27 cellular contexts compared by ENCODE assay signal in genomic region chr10:86368987-86369386, GRCh38. TPM values are rescaled to one million over a fixed set of nuclear protein-coding genes. Genes with fewer than 3 reads are reported as not detected.
DNase-seq lines count a peak whose midpoint lies in the region; ATAC-seq and TF ChIP-seq lines count a peak whose summit lies in the region.
"Had no signal": no experiment of that assay in that cellular context is flagged by ENCODE, and none has a peak within 500 bp of the region (broad histone marks: within the 10 kb centered on the region; RNA-seq: fewer than 3 reads in every experiment).

No MANE protein-coding gene starts in this region.

- TF ChIP-seq CTCF in WTC11 (IDR thresholded peaks at IDR 0.05) (no peak), lower lobe of right lung (IDR thresholded peaks at IDR 0.05) (no peak), type B pancreatic cell (conservative IDR thresholded peaks at IDR 0.05) (no peak), osteocyte (IDR thresholded peaks at IDR 0.05) (no peak)

- peaks cover 87% of the 10 kb centered on the region for H3K27me3 Mint-ChIP-seq in activated naive CD4-positive, alpha-beta T cell treated with anti-CD3 and anti-CD28 coated beads, Interleukin-2, amount 10 ng/mL, durations not matched to agents 7 days and 5 days
- H3K27me3 Mint-ChIP-seq in WTC11 (ENCODE audit: low read depth) (peaks cover 85% of the 10 kb centered on the region), type B pancreatic cell (peaks cover 72% of the 10 kb centered on the region), osteocyte (ENCODE audit: unreplicated experiment) (peaks cover 61% of the 10 kb centered on the region)

- peaks cover 29% of the 10 kb centered on the region for H3K4me1 ChIP-seq in lower lobe of right lung

- no peaks in the 10 kb centered on the region for H3K36me3 ChIP-seq in lower lobe of right lung
- H3K36me3 ChIP-seq: ascending aorta, cardiac muscle cell, esophagus muscularis mucosa, heart left ventricle had no signal

- no peaks in the 10 kb centered on the region for H3K9me3 Mint-ChIP-seq in activated naive CD4-positive, alpha-beta T cell treated with anti-CD3 and anti-CD28 coated beads, Interleukin-2, amount 10 ng/mL, durations not matched to agents 7 days and 5 days
- H3K9me3 Mint-ChIP-seq in WTC11, result no peaks in the 10 kb centered on the region
- H3K9me3 Mint-ChIP-seq in type B pancreatic cell, result no peaks in the 10 kb centered on the region
- H3K9me3 Mint-ChIP-seq in osteocyte (ENCODE audit: unreplicated experiment), result no peaks in the 10 kb centered on the region
- H3K9me3 Mint-ChIP-seq: CD4-positive, alpha-beta T cell; GM23338; HFFc6; naive thymus-derived CD4-positive, alpha-beta T cell; stimulated activated memory B cell treated with anti-CD40 and anti-IgM and Interleukin-4, amounts not matched to agents 10 μg/mL and 1 μg/mL and 100 μg/mL, for 72 hours had no signal

- intact Hi-C loops in lower lobe of right lung (cut with DNase I), result no loop called here

- ATAC-seq in WTC11, result no peak
- ATAC-seq in lower lobe of right lung, result no peak
- ATAC-seq in GM21786 (IDR thresholded peaks at IDR 0.05; ENCODE audit: unreplicated experiment), result no peak
- ATAC-seq: A549; GM23338; heart left ventricle; naive thymus-derived CD4-positive, alpha-beta T cell; stimulated activated memory B cell treated with anti-CD40 and anti-IgM and Interleukin-4, amounts not matched to agents 10 μg/mL and 1 μg/mL and 100 μg/mL, for 72 hours had no signal

- H3K4me3 ChIP-seq in lower lobe of right lung, result no peak overlapping the region
- H3K4me3 ChIP-seq: A549, ascending aorta, cardiac muscle cell, esophagus muscularis mucosa, GM23338, heart left ventricle had no signal

- H3K4me1 Mint-ChIP-seq in activated naive CD4-positive, alpha-beta T cell treated with anti-CD3 and anti-CD28 coated beads, Interleukin-2, amount 10 ng/mL, durations not matched to agents 7 days and 5 days, result peaks cover 11% of the 10 kb centered on the region
- H3K4me1 Mint-ChIP-seq in WTC11 (peaks cover 12% of the 10 kb centered on the region), type B pancreatic cell (ENCODE audit: unreplicated experiment) (peaks cover 11% of the 10 kb centered on the region), osteocyte (ENCODE audit: unreplicated experiment) (peaks cover 10% of the 10 kb centered on the region)

- POLR2A ChIA-PET in WTC11 (lab: Charles Lee), result interaction anchor here (0.9 kb wide), 1 partner anchor 19 kb away, joined by 3 read pairs; no protein-coding TSS in a partner anchor

- H3K36me3 Mint-ChIP-seq in activated naive CD4-positive, alpha-beta T cell treated with anti-CD3 and anti-CD28 coated beads, Interleukin-2, amount 10 ng/mL, durations not matched to agents 7 days and 5 days, result peaks cover 1% of the 10 kb centered on the region
- H3K36me3 Mint-ChIP-seq in WTC11, result no peaks in the 10 kb centered on the region
- H3K36me3 Mint-ChIP-seq in type B pancreatic cell, result no peaks in the 10 kb centered on the region
- no peaks in the 10 kb centered on the region for H3K36me3 Mint-ChIP-seq in osteocyte (ENCODE audit: unreplicated experiment)
- H3K36me3 Mint-ChIP-seq: stimulated activated memory B cell treated with anti-CD40 and anti-IgM and Interleukin-4, amounts not matched to agents 10 μg/mL and 1 μg/mL and 100 μg/mL, for 72 hours had no signal

- CTCF ChIA-PET in activated naive CD4-positive, alpha-beta T cell treated with anti-CD3 and anti-CD28 coated beads, Interleukin-2, amount 10 ng/mL, durations not matched to agents 7 days and 5 days (lab: Charles Lee), result no interaction called here
- CTCF ChIA-PET in WTC11 (lab: Charles Lee), result interaction anchor here (6.2 kb wide), 1 partner anchor 19 kb away, joined by 51 read pairs; no protein-coding TSS in a partner anchor

- no peak overlapping the region for H3K4me3 Mint-ChIP-seq in activated naive CD4-positive, alpha-beta T cell treated with anti-CD3 and anti-CD28 coated beads, Interleukin-2, amount 10 ng/mL, durations not matched to agents 7 days and 5 days
- H3K4me3 Mint-ChIP-seq in WTC11, result no peak overlapping the region
- peak overlapping the region; percentile 73 for H3K4me3 Mint-ChIP-seq in type B pancreatic cell
- no peak overlapping the region for H3K4me3 Mint-ChIP-seq in osteocyte (ENCODE audit: unreplicated experiment)
- H3K4me3 Mint-ChIP-seq: GM23338; HFFc6; stimulated activated memory B cell treated with anti-CD40 and anti-IgM and Interleukin-4, amounts not matched to agents 10 μg/mL and 1 μg/mL and 100 μg/mL, for 72 hours had no signal

- H3K27ac ChIP-seq in lower lobe of right lung, result no peak overlapping the region
- H3K27ac ChIP-seq: A549, ascending aorta, cardiac muscle cell, esophagus muscularis mucosa, heart left ventricle had no signal

- H3K9me3 ChIP-seq in lower lobe of right lung, result no peaks in the 10 kb centered on the region
- H3K9me3 ChIP-seq: A549, ascending aorta, esophagus muscularis mucosa, heart left ventricle had no signal

- peak; percentile 7 for DNase-seq in activated naive CD4-positive, alpha-beta T cell treated with anti-CD3 and anti-CD28 coated beads, Interleukin-2, amount 10 ng/mL, durations not matched to agents 7 days and 5 days
- no peak for DNase-seq in activated naive CD4-positive, alpha-beta T cell treated with Interleukin-2 at 50 U/mL for 16 hours
- DNase-seq in WTC11 (ENCODE audit: low spot score) (peak; percentile 1), lower lobe of right lung (peak; percentile 9), type B pancreatic cell (ENCODE audit: extremely low spot score, unreplicated experiment) (no peak), osteocyte (ENCODE audit: extremely low spot score, unreplicated experiment) (no peak), NCI-H2029 (lab: John Stamatoyannopoulos, UW) (no peak)
- DNase-seq: activated naive CD4-positive, alpha-beta T cell treated with anti-CD3 and anti-CD28 coated beads, Interleukin-2, amount 50 U/mL, for 16 hours; activated T-cell treated with anti-CD3 and anti-CD28 coated beads, Interleukin-2, amount 50 U/mL, for 48 hours; foreskin fibroblast; HFFc6; kidney; midbrain; naive thymus-derived CD4-positive, alpha-beta T cell; NCI-H146; NCI-H446 treated with DMSO at 0.1 percent for 48 hours had no signal

- H3K27ac Mint-ChIP-seq in activated naive CD4-positive, alpha-beta T cell treated with anti-CD3 and anti-CD28 coated beads, Interleukin-2, amount 10 ng/mL, durations not matched to agents 7 days and 5 days, result no peak overlapping the region
- H3K27ac Mint-ChIP-seq in WTC11, result no peak overlapping the region
- no peak overlapping the region for H3K27ac Mint-ChIP-seq in type B pancreatic cell
- no peak overlapping the region for H3K27ac Mint-ChIP-seq in osteocyte (ENCODE audit: unreplicated experiment)
- H3K27ac Mint-ChIP-seq: CD4-positive, alpha-beta T cell; GM23338; HFFc6; naive thymus-derived CD4-positive, alpha-beta T cell; stimulated activated memory B cell treated with anti-CD40 and anti-IgM and Interleukin-4, amounts not matched to agents 10 μg/mL and 1 μg/mL and 100 μg/mL, for 72 hours had no signal

- H3K27me3 ChIP-seq in lower lobe of right lung (ENCODE audit: low read depth), result peaks cover 50% of the 10 kb centered on the region

TF ChIP-seq in WTC11, 78 proteins besides CTCF, POLR2A, EP300 and RAD21 (continues in another document):
- TF ChIP-seq, protein P1, sequence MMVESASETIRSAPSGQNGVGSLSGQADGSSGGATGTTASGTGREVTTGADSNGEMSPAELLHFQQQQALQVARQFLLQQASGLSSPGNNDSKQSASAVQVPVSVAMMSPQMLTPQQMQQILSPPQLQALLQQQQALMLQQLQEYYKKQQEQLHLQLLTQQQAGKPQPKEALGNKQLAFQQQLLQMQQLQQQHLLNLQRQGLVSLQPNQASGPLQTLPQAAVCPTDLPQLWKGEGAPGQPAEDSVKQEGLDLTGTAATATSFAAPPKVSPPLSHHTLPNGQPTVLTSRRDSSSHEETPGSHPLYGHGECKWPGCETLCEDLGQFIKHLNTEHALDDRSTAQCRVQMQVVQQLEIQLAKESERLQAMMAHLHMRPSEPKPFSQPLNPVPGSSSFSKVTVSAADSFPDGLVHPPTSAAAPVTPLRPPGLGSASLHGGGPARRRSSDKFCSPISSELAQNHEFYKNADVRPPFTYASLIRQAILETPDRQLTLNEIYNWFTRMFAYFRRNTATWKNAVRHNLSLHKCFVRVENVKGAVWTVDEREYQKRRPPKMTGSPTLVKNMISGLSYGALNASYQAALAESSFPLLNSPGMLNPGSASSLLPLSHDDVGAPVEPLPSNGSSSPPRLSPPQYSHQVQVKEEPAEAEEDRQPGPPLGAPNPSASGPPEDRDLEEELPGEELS (CRISPR knock-in tag; IDR thresholded peaks at IDR 0.05), result no peak
- TF ChIP-seq SMAD3 (CRISPR knock-in tag; IDR thresholded peaks at IDR 0.05; ENCODE audit: borderline replicate concordance) (no peak), KAT7 (CRISPR knock-in tag; IDR thresholded peaks at IDR 0.05; ENCODE audit: borderline replicate concordance) (no peak), NFYB (CRISPR knock-in tag; conservative IDR thresholded peaks at IDR 0.05; ENCODE audit: low read depth) (no peak), MLX (CRISPR knock-in tag; IDR thresholded peaks at IDR 0.05) (no peak), ZNF121 (CRISPR knock-in tag; IDR thresholded peaks at IDR 0.05) (no peak), SOX15 (CRISPR knock-in tag; IDR thresholded peaks at IDR 0.05) (no peak)
- TF ChIP-seq, protein P2, sequence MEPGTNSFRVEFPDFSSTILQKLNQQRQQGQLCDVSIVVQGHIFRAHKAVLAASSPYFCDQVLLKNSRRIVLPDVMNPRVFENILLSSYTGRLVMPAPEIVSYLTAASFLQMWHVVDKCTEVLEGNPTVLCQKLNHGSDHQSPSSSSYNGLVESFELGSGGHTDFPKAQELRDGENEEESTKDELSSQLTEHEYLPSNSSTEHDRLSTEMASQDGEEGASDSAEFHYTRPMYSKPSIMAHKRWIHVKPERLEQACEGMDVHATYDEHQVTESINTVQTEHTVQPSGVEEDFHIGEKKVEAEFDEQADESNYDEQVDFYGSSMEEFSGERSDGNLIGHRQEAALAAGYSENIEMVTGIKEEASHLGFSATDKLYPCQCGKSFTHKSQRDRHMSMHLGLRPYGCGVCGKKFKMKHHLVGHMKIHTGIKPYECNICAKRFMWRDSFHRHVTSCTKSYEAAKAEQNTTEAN (CRISPR knock-in tag; IDR thresholded peaks at IDR 0.05), result no peak

RNA-seq across cellular contexts. Expression of gene GRID1, which starts 2.4 kb away (rescaled TPM):
- 0.21 to 0.50 TPM (median 0.37 TPM) in 3 replicates for total RNA-seq in WTC11 (2021)
- 2.5 TPM for total RNA-seq in lower lobe of right lung
- total RNA-seq in type B pancreatic cell (ENCODE audit: low replicate concordance), result 2.4 and 9.2 TPM in 2 replicates
- total RNA-seq in osteocyte, result 0.11 TPM in 1 of 2 replicates, not detected in the other
- total RNA-seq: CD4-positive, alpha-beta T cell; Daoy; HFFc6; naive thymus-derived CD4-positive, alpha-beta T cell; osteoblast had no signal

Comparison
In these comparisons a context has a peak if more than half of its experiments do, and no peak if none do; other contexts are left out.
1. DNase-seq: peak in activated naive CD4-positive, alpha-beta T cell treated with anti-CD3 and anti-CD28 coated beads, Interleukin-2, amount 10 ng/mL, durations not matched to agents 7 days and 5 days (single experiment), WTC11 (single experiment) and lower lobe of right lung (single experiment); none in activated naive CD4-positive, alpha-beta T cell treated with Interleukin-2 at 50 U/mL for 16 hours (single experiment), type B pancreatic cell (single experiment), osteocyte (single experiment) and NCI-H2029 (single experiment).